In genomic region chr11:131446657-131447056, GRCh38 we compare ENCODE assay signal across 33 cellular contexts.
"Had no signal": no experiment of that assay in that cellular context is flagged by ENCODE, and none has a peak within 500 bp of the region (broad histone marks: within the 10 kb centered on the region; RNA-seq: fewer than 3 reads in every experiment).

No MANE protein-coding gene starts in this region.

- H3K27me3 ChIP-seq: adrenal gland, body of pancreas, brain microvascular endothelial cell, cardiac muscle cell had no signal

- H3K4me3 ChIP-seq: adrenal gland, body of pancreas, breast epithelium, cardiac muscle cell had no signal

- ATAC-seq: activated CD8-positive, alpha-beta T cell treated with anti-CD3 and anti-CD28 coated beads for 36 hours; activated naive CD4-positive, alpha-beta T cell treated with anti-CD3 and anti-CD28 coated beads, Interleukin-2, amount 50 U/mL, for 72 hours; activated T-cell treated with anti-CD3 and anti-CD28 coated beads, Interleukin-2, amount 50 U/mL, for 4 hours; activated T-cell treated with anti-CD3 and anti-CD28 coated beads, Interleukin-2, amount 50 U/mL, for 72 hours; activated T-helper 17 cell treated with anti-CD3 and anti-CD28 coated beads, Interleukin-2, amount 50 U/mL, for 72 hours; body of pancreas had no signal

- DNase-seq: activated B cell treated with CpG ODN at 0.5 μM for 24 hours; activated CD4-positive, alpha-beta memory T cell treated with anti-CD3 and anti-CD28 coated beads for 36 hours; activated CD4-positive, alpha-beta T cell treated with anti-CD3 and anti-CD28 coated beads for 4 hours; activated CD4-positive, alpha-beta T cell treated with anti-CD3 and anti-CD28 coated beads, Interleukin-2, amount 10 ng/mL, durations not matched to agents 24 days and 14 days; activated CD4-positive, alpha-beta T cell treated with anti-CD3 and anti-CD28 coated beads, Interleukin-2, amount 50 U/mL, for 1 hour; activated CD4-positive, alpha-beta T cell treated with anti-CD3 and anti-CD28 coated beads, Interleukin-2, amount 50 U/mL, for 4 hours; activated CD4-positive, CD25-positive, alpha-beta regulatory T cell treated with anti-CD3 and anti-CD28 coated beads, Interleukin-2, amount 50 U/mL, for 72 hours; activated CD8-positive, alpha-beta memory T cell treated with anti-CD3 and anti-CD28 coated beads, Interleukin-2, amount 50 U/mL, for 4 hours; activated CD8-positive, alpha-beta T cell treated with anti-CD3 and anti-CD28 coated beads for 36 hours; activated effector memory CD4-positive, alpha-beta T cell treated with anti-CD3 and anti-CD28 coated beads, Interleukin-2, amount 50 U/mL, for 16 hours; activated gamma-delta T cell treated with Interleukin-2 at 50 U/mL for 16 hours; activated naive CD4-positive, alpha-beta T cell; activated naive CD4-positive, alpha-beta T cell treated with anti-CD3 and anti-CD28 coated beads for 36 hours; activated naive CD4-positive, alpha-beta T cell treated with anti-CD3 and anti-CD28 coated beads, Interleukin-2, amount 50 U/mL, for 16 hours; activated naive CD8-positive, alpha-beta T cell treated with anti-CD3 and anti-CD28 coated beads for 36 hours; activated T-cell treated with anti-CD3 and anti-CD28 coated beads for 4 hours; activated T-cell treated with anti-CD3 and anti-CD28 coated beads, Interleukin-2, amount 50 U/mL, for 1 hour; activated T-cell treated with anti-CD3 and anti-CD28 coated beads, Interleukin-2, amount 50 U/mL, for 4 hours; activated T-cell treated with anti-CD3 and anti-CD28 coated beads, Interleukin-2, amount 50 U/mL, for 72 hours; adrenal gland; amniotic stem cell; aorta; body of pancreas; brain microvascular endothelial cell; central memory CD4-positive, alpha-beta T cell; T-helper 1 cell; T-helper 2 cell; T-helper 9 cell had no signal

- H3K4me1 ChIP-seq: adrenal gland, body of pancreas, breast epithelium had no signal

- H3K27ac ChIP-seq: adrenal gland, body of pancreas, brain microvascular endothelial cell, breast epithelium, cardiac muscle cell, VCaP had no signal

- H3K36me3 ChIP-seq: adrenal gland, brain microvascular endothelial cell, breast epithelium, cardiac muscle cell had no signal

- H3K9me3 ChIP-seq: adrenal gland, body of pancreas, breast epithelium had no signal
